ENCODE assay signal across 8 cellular contexts in the genomic region with DNA sequence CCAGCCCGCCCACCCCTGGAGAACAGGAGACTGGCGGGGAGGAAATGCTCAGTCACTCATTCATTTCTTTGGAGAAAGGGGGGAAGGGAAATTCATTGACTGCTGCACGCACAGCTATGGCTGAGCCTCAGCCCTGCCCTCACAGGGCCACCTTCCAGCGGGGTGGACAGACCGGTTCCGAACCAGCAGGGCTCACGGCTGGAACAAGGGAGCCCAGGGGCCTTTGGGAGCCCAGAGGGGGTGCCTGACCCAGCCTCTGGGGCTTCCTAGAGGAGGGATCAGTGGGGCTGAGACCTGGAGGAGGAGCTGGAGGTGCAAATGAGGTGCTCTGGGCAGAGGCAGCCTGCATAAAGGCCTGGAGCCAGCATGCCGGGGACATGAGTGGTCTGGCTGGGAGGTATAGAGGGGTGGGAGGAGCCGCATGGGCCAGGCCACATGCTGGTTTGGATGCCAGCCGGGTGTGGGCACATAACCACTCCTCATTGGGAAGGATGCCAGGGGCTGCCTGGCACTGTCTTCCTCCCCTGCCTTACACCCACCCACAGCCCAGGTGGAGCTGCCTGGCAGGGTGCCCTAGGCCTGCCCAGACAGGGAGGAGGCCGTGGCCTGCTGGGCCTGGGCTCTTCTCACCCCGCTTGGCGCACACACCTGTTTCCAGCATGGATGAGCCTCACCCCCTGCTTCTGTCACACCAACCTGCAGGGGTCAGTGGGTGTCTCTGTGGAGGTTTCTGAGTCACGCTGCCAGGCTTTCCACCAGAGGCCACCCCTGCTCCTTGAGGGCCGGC. TPM values are rescaled to one million over a fixed set of nuclear protein-coding genes. Genes with fewer than 3 reads are reported as not detected.
A peak's percentile ranks its signal among the peaks of the same experiment; 100 is the strongest.
DNase-seq lines count a peak whose midpoint lies in the region; ATAC-seq and TF ChIP-seq lines count a peak whose summit lies in the region.

No MANE protein-coding gene starts in this region.

- H3K4me3 ChIP-seq in thyroid gland (replicated peaks in 1 of 3) = no peak overlapping the region

- H3K4me3 Mint-ChIP-seq in CD14-positive monocyte = no peak overlapping the region

- peaks cover 45 to 46% of the 10 kb centered on the region in 2 donors for H3K36me3 Mint-ChIP-seq in CD14-positive monocyte

- H3K36me3 ChIP-seq in thyroid gland = peaks cover 5 to 12% of the 10 kb centered on the region in 2 donors

- peak; percentile 43 for DNase-seq in Ammon's horn (ENCODE audit: low spot score)
- DNase-seq in NCI-H1105 (lab: John Stamatoyannopoulos, UW) = peak; percentile 100
- peak; percentile 95 for DNase-seq in astrocyte of the hippocampus (ENCODE audit: low read depth, low spot score)
- DNase-seq in iPS-NIHi7 (ENCODE audit: extremely low spot score) = peak; percentile 78
- DNase-seq in thyroid gland = peak; percentile 100
- no peak for DNase-seq in CD14-positive monocyte (ENCODE audit: low spot score)
- DNase-seq in stimulated activated naive CD4-positive, alpha-beta T cell treated with Interleukin-2 at 50 U/mL for 16 hours (lab: John Stamatoyannopoulos, UW) = no peak

- peak in 1 of 2 donors; percentile 36 for TF ChIP-seq POLR2A in thyroid gland (IDR thresholded peaks at IDR 0.05)

- H3K27me3 Mint-ChIP-seq in CD14-positive monocyte (ENCODE audit: low read depth in 3 of 3) = peaks cover 0 to 3% (median 2%) of the 10 kb centered on the region in 3 donors

- ATAC-seq in HG02885 (IDR thresholded peaks at IDR 0.05; ENCODE audit: poor library complexity, unreplicated experiment) = no peak

- no peaks in the 10 kb centered on the region for H3K4me1 Mint-ChIP-seq in CD14-positive monocyte

- peak overlapping the region in 1 of 7 donors; percentile 6 for H3K27ac Mint-ChIP-seq in CD14-positive monocyte

- H3K27ac ChIP-seq in thyroid gland = peak overlapping the region; percentile 59 to 74 (median 71)

- H3K27me3 ChIP-seq in thyroid gland = no peaks in the 10 kb centered on the region

- peak in 1 of 6 experiments; percentile 18 for TF ChIP-seq CTCF in thyroid gland (IDR thresholded peaks at IDR 0.05)
- no peak for TF ChIP-seq CTCF in CD14-positive monocyte (IDR thresholded peaks at IDR 0.05)

- intact Hi-C loops in thyroid gland (cut with DNase I) = no loop called here
- intact Hi-C loops in CD14-positive monocyte (cut with micrococcal nuclease) = no loop called here

- H3K9me3 Mint-ChIP-seq in CD14-positive monocyte = peaks cover 0 to 1% (median 0%) of the 10 kb centered on the region in 7 donors

- no peaks in the 10 kb centered on the region for H3K9me3 ChIP-seq in thyroid gland

- peaks cover 27 to 48% of the 10 kb centered on the region in 2 donors for H3K4me1 ChIP-seq in thyroid gland

- 14 to 22% methylated on average over 12 to 13 of the region's 15 CpGs for WGBS in thyroid gland, 2 donors

RNA-seq across cellular contexts. Expression of gene PPP5C, which starts 26.9 kb away (rescaled TPM):
- total RNA-seq in thyroid gland = 100 to 1,000 TPM in 1 of 4 donors, 10 to 100 TPM in 3; 63.3 to 112 (median 80.7) TPM
- 10 to 100 TPM in 1 of 2 donors, 1 to 10 TPM in 1; 9.9 to 12.6 TPM for polyA plus RNA-seq in CD14-positive monocyte

RNA-seq across cellular contexts. Expression of gene CCDC8, which starts 39.6 kb away (rescaled TPM):
- total RNA-seq in thyroid gland = 10 to 100 TPM; 16.8 to 34.9 (median 29.3) TPM
- polyA plus RNA-seq in CD14-positive monocyte = not detected

RNA-seq across cellular contexts. Expression of gene PNMA8C, which starts 55.0 kb away (rescaled TPM):
- total RNA-seq in thyroid gland = under 1 TPM in 1 of 4 donors, not detected in 3; 0.11 TPM
- polyA plus RNA-seq in CD14-positive monocyte = not detected

Comparison
In these comparisons a context has a peak if more than half of its experiments do, and no peak if none do; other contexts are left out.
1. DNase-seq: peak in Ammon's horn (single experiment), NCI-H1105 (single experiment), astrocyte of the hippocampus (single experiment), iPS-NIHi7 (single experiment) and thyroid gland (2 of 2); none in CD14-positive monocyte (single experiment) and stimulated activated naive CD4-positive, alpha-beta T cell treated with Interleukin-2 at 50 U/mL for 16 hours (single experiment).